Comparison of ENCODE assay signal across 13 cellular contexts in the genomic region with DNA sequence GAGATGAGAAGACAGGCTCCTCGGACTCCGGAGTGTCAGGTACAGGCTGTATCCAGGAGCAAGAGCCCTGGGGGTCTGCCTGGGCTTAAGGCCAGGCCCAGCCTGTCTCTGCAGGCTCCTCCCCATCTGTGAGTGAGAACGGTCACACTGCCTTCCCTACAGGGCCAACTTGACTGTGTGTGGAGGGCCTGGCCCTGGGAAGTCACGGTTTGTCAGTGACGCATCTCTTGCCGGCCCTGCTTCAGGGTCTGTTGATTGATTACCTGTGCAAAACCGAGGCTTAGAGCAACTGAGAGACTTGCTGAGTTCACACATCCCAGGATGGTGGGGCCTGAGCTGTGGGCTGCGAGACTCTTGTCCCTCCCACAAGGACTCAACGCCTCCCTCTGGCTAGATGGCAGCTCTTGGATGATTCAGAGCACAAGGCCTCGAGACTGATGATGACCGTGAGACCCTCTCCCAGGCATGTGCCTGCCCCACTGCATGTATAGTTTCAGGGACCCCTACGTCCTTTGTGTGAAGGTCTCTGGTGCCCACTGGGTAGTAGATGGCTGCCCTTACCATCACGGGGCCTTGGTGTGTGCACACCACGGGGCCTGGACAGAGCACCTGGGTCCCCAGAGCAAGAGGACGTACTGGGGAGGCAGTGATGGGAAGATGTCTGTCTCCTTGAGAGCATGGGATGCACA. TPM values are rescaled to one million over a fixed set of nuclear protein-coding genes. Genes with fewer than 3 reads are reported as not detected.
DNase-seq lines count a peak whose midpoint lies in the region; ATAC-seq and TF ChIP-seq lines count a peak whose summit lies in the region.
"Had no signal": no experiment of that assay in that cellular context is flagged by ENCODE, and none has a peak within 500 bp of the region (broad histone marks: within the 10 kb centered on the region; RNA-seq: fewer than 3 reads in every experiment).

No MANE protein-coding gene starts in this region.

- H2AK5ac ChIP-seq in neuronal stem cell (ENCODE audit: low read depth, low read length): peak overlapping the region; percentile 0

- H3K27ac Mint-ChIP-seq in CD8-positive, alpha-beta T cell: peak overlapping the region; percentile 97

- no peak for TF ChIP-seq CTCF in CD8-positive, alpha-beta T cell (IDR thresholded peaks at IDR 0.05)
- TF ChIP-seq CTCF in OCI-LY1 (IDR thresholded peaks at IDR 0.05; ENCODE audit: low read length): no peak

- peak overlapping the region; percentile 78 for H3K27ac ChIP-seq in CD8-positive, alpha-beta T cell (ENCODE audit: low read depth, low read length)
- H3K27ac ChIP-seq in OCI-LY1 (ENCODE audit: low read depth, low read length, poor library complexity, severe bottlenecking) (peak overlapping the region; percentile 97), duodenal mucosa (ENCODE audit: low read depth, low read length) (peak overlapping the region; percentile 43), neuronal stem cell (replicated peaks; ENCODE audit: low read length) (peak overlapping the region; percentile 25)
- H3K27ac ChIP-seq: suprapubic skin, VCaP had no signal

- H3K9me3 ChIP-seq in CD8-positive, alpha-beta T cell (ENCODE audit: low read length): no peaks in the 10 kb centered on the region
- no peaks in the 10 kb centered on the region for H3K9me3 ChIP-seq in OCI-LY1 (ENCODE audit: low read length)
- H3K9me3 ChIP-seq in duodenal mucosa (ENCODE audit: control insufficient read depth in 1 of 2, low read length in 2 of 2): no peaks in the 10 kb centered on the region
- peaks cover 0 to 2% of the 10 kb centered on the region in 2 donors for H3K9me3 ChIP-seq in neuronal stem cell (replicated peaks in 1 of 2; ENCODE audit: control insufficient read depth in 2 of 2, insufficient read depth in 1 of 2, low read depth in 1 of 2, low read length in 2 of 2)
- H3K9me3 ChIP-seq: Caco-2, suprapubic skin had no signal

- no peak overlapping the region for H3K23ac ChIP-seq in neuronal stem cell (ENCODE audit: low read depth, low read length, poor library complexity)

- CTCF ChIA-PET in CD8-positive, alpha-beta T cell (lab: Charles Lee): interaction anchor here (1.0 to 6.5 kb wide), 4 partner anchors 8 to 58 kb away, joined by 3 to 53 read pairs (median 25); partner anchors contain the start of gene RBM38

- peaks cover 91% of the 10 kb centered on the region for H3K36me3 Mint-ChIP-seq in CD8-positive, alpha-beta T cell

- H3K18ac ChIP-seq in neuronal stem cell (ENCODE audit: low read length): no peak overlapping the region

- peaks cover 87% of the 10 kb centered on the region for H3K4me1 ChIP-seq in CD8-positive, alpha-beta T cell (ENCODE audit: insufficient read depth, low read length)
- H3K4me1 ChIP-seq in OCI-LY1 (ENCODE audit: insufficient read depth, low read length, severe bottlenecking): peaks cover 90% of the 10 kb centered on the region
- peaks cover 44 to 59% of the 10 kb centered on the region in 2 donors for H3K4me1 ChIP-seq in duodenal mucosa (ENCODE audit: control insufficient read depth in 1 of 2, insufficient read depth in 2 of 2, low read length in 2 of 2)
- peaks cover 30 to 38% of the 10 kb centered on the region in 2 donors for H3K4me1 ChIP-seq in neuronal stem cell (ENCODE audit: control insufficient read depth in 2 of 2, insufficient read depth in 1 of 2, low read depth in 1 of 2, low read length in 2 of 2)

- H3K4me3 ChIP-seq in CD8-positive, alpha-beta T cell (ENCODE audit: low read depth, low read length): peak overlapping the region; percentile 27
- H3K4me3 ChIP-seq in OCI-LY1 (ENCODE audit: low read depth, low read length, poor library complexity, severe bottlenecking) (peak overlapping the region; percentile 74), duodenal mucosa (ENCODE audit: low read depth in 1 of 2, low read length in 2 of 2) (no peak overlapping the region), neuronal stem cell (ENCODE audit: low read length in 2 of 2) (peak overlapping the region in 1 of 2 donors; percentile 5)
- H3K4me3 ChIP-seq: smooth muscle cell had no signal

- intact Hi-C loops in CD8-positive, alpha-beta T cell (cut with DNase I, micrococcal nuclease): loop anchor here (5.0 to 10.0 kb wide), 6 partner anchors 318 to 1858 kb away; partner anchors contain the start of genes STX16 (in 2 of the 2), CASS4 (in 1 of the 2), PMEPA1 (in 1 of the 2) and ZNF831 (in 1 of the 2)

- peak in 2 of 7 experiments; percentile 38 to 52 for DNase-seq in CD8-positive, alpha-beta T cell
- DNase-seq in neuronal stem cell (ENCODE audit: low spot score): no peak
- no peak for DNase-seq in hypothalamus (lab: John Stamatoyannopoulos, UW)
- DNase-seq in GM03348 (ENCODE audit: low spot score): no peak
- no peak for DNase-seq in mucosa of gallbladder (ENCODE audit: low spot score)
- DNase-seq: Caco-2; NK-92 treated with Interleukin-12 subunit alpha and Interleukin-12 subunit beta, amount 100 ng/mL, for 24 hours had no signal

- H3K27me3 Mint-ChIP-seq in CD8-positive, alpha-beta T cell (ENCODE audit: low read depth): no peaks in the 10 kb centered on the region

- H2BK12ac ChIP-seq in neuronal stem cell (ENCODE audit: low read length): peak overlapping the region; percentile 7

- H3K79me1 ChIP-seq in neuronal stem cell (ENCODE audit: low read depth, low read length): peaks cover 19% of the 10 kb centered on the region

- peak overlapping the region; percentile 40 for H2BK5ac ChIP-seq in neuronal stem cell (ENCODE audit: low read length)

- POLR2A ChIA-PET in CD8-positive, alpha-beta T cell (lab: Charles Lee): interaction anchor here (0.8 to 4.0 kb wide), 8 partner anchors 7 to 230 kb away, joined by 3 to 57 read pairs (median 9); no protein-coding TSS in a partner anchor

- H3K4me2 ChIP-seq in OCI-LY1 (ENCODE audit: low read length): peak overlapping the region; percentile 95
- no peak overlapping the region for H3K4me2 ChIP-seq in neuronal stem cell (ENCODE audit: insufficient read depth, low read length, poor library complexity, severe bottlenecking)
- H3K4me2 ChIP-seq: smooth muscle cell had no signal

- no peak overlapping the region for H3K14ac ChIP-seq in neuronal stem cell (ENCODE audit: low read length)

- peaks cover 58% of the 10 kb centered on the region for H3K36me3 ChIP-seq in CD8-positive, alpha-beta T cell (ENCODE audit: insufficient read depth, low read length)
- H3K36me3 ChIP-seq in OCI-LY1 (ENCODE audit: insufficient read depth, low read length) (peaks cover 95% of the 10 kb centered on the region), duodenal mucosa (ENCODE audit: control insufficient read depth in 1 of 2, insufficient read depth in 2 of 2, low read length in 2 of 2) (peaks cover 13 to 43% of the 10 kb centered on the region in 2 donors), neuronal stem cell (replicated peaks in 1 of 2; ENCODE audit: control insufficient read depth in 2 of 2, insufficient read depth in 2 of 2, low read length in 2 of 2) (peaks cover 22 to 92% of the 10 kb centered on the region in 2 donors)

- no peaks in the 10 kb centered on the region for H3K27me3 ChIP-seq in CD8-positive, alpha-beta T cell (ENCODE audit: insufficient read depth, low read length)
- H3K27me3 ChIP-seq in OCI-LY1 (ENCODE audit: insufficient read depth, low read length) (no peaks in the 10 kb centered on the region), duodenal mucosa (ENCODE audit: control insufficient read depth in 1 of 2, insufficient read depth in 2 of 2, low read length in 2 of 2) (no peaks in the 10 kb centered on the region), neuronal stem cell (ENCODE audit: control insufficient read depth in 3 of 3, insufficient read depth in 3 of 3, low read depth in 1 of 3, low read length in 3 of 3) (no peaks in the 10 kb centered on the region)
- H3K27me3 ChIP-seq: suprapubic skin had no signal

- no peak overlapping the region for H2BK120ac ChIP-seq in neuronal stem cell (ENCODE audit: low read depth, low read length)

- H3K4me1 Mint-ChIP-seq in CD8-positive, alpha-beta T cell (ENCODE audit: low read depth): peaks cover 86% of the 10 kb centered on the region

- H3K9me3 Mint-ChIP-seq in CD8-positive, alpha-beta T cell: no peaks in the 10 kb centered on the region

- H3F3A ChIP-seq in OCI-LY1 (ENCODE audit: insufficient read depth, low read length): peaks cover 12% of the 10 kb centered on the region; the same call in 1 of the 2 replicates

- ATAC-seq in CD8-positive, alpha-beta T cell: no peak
- no peak for ATAC-seq in GM21367 (IDR thresholded peaks at IDR 0.05; ENCODE audit: unreplicated experiment)

- H3K79me2 ChIP-seq in OCI-LY1 (ENCODE audit: insufficient read depth, low read length): peaks cover 34% of the 10 kb centered on the region

- peak overlapping the region; percentile 76 for H3K4me3 Mint-ChIP-seq in CD8-positive, alpha-beta T cell

- peak overlapping the region; percentile 84 for H3K9ac ChIP-seq in OCI-LY1 (ENCODE audit: low read length)
- no peak overlapping the region for H3K9ac ChIP-seq in duodenal mucosa (ENCODE audit: low read depth in 1 of 2, low read length in 2 of 2)
- H3K9ac ChIP-seq in neuronal stem cell (ENCODE audit: low read depth, low read length, poor library complexity): peak overlapping the region; percentile 4

- no peak overlapping the region for H4K8ac ChIP-seq in neuronal stem cell (ENCODE audit: low read depth, low read length)

- peak overlapping the region; percentile 9 for H4K91ac ChIP-seq in neuronal stem cell (ENCODE audit: low read depth, low read length, poor library complexity)

- H2BK15ac ChIP-seq in neuronal stem cell (ENCODE audit: low read length): no peak overlapping the region

- H3K4ac ChIP-seq in neuronal stem cell (ENCODE audit: low read length): no peak overlapping the region

- H3K9me2 ChIP-seq in OCI-LY1 (ENCODE audit: low read depth, low read length): no peaks in the 10 kb centered on the region

- H2AFZ ChIP-seq in OCI-LY1 (ENCODE audit: low read length): no peak overlapping the region
- no peak overlapping the region for H2AFZ ChIP-seq in neuronal stem cell (ENCODE audit: low read length)

- no CpG with 5 or more reads among the region's 15 CpGs for WGBS in neuronal stem cell (ENCODE audit: extremely low coverage in 2 of 2, insufficient read length in 2 of 2, insufficient replicate concordance in 1 of 2), 2 donors

- H4K20me1 ChIP-seq in OCI-LY1 (ENCODE audit: insufficient read depth, low read length): no peaks in the 10 kb centered on the region

RNA-seq across cellular contexts. Expression of gene RBM38, which starts 6.0 kb away (rescaled TPM):
- total RNA-seq in CD8-positive, alpha-beta T cell: 100 to 1,000 TPM; 739 to 743 TPM
- 38.4 TPM for polyA plus RNA-seq in neuronal stem cell (2013, experiment 1 of 2)
- 40.3 TPM for polyA plus RNA-seq in neuronal stem cell (2013, experiment 2 of 2)
- 21.9 TPM for total RNA-seq in mucosa of gallbladder

RNA-seq across cellular contexts. Expression of gene RAE1, which starts 46.1 kb away (rescaled TPM):
- total RNA-seq in CD8-positive, alpha-beta T cell: 10 to 100 TPM; 58.9 to 59.4 TPM
- polyA plus RNA-seq in neuronal stem cell (2013, experiment 1 of 2): 21.8 TPM
- polyA plus RNA-seq in neuronal stem cell (2013, experiment 2 of 2): 21.8 TPM
- total RNA-seq in mucosa of gallbladder: 20.9 TPM

Comparison
In these comparisons a context has a peak if more than half of its experiments do, and no peak if none do; other contexts are left out.
1. H3K27ac ChIP-seq: peak in every context shown above with its lines; median percentile 97 in OCI-LY1; 78 in CD8-positive, alpha-beta T cell; 43 in duodenal mucosa; 25 in neuronal stem cell.
2. H3K4me3 ChIP-seq: peak in CD8-positive, alpha-beta T cell (single experiment) and OCI-LY1 (single experiment); none in duodenal mucosa (0 of 2).
3. H3K9ac ChIP-seq: peak in OCI-LY1 (single experiment) and neuronal stem cell (single experiment); none in duodenal mucosa (0 of 2).
4. RNA of gene RBM38, which starts 6.0 kb away (total RNA-seq): 739 to 743 TPM in CD8-positive, alpha-beta T cell; 21.9 TPM in mucosa of gallbladder (single experiment); every median in the first group is over 10 times any median in the second.